18 cellular contexts compared by ENCODE assay signal in the genomic region with DNA sequence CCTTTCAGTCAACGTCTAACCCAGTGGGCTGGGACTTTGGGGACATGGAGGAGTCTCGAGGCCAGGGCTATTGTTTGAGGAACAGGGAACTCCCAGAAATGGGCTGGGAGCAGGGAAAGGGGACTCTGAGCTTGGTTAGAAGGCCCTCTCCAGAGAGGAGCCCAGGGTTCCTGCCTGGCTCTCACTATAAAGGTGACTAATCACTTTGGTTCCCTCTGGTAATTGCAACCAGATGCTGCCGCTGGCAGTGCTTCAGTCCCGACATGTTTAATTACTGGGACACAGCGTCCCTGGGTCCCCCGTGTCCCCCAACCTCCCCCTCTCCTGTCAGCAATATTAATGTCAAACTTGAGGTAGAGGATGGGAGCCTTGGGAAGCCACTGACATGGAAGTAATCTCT. TPM values are rescaled to one million over a fixed set of nuclear protein-coding genes. Genes with fewer than 3 reads are reported as not detected.
DNase-seq lines count a peak whose midpoint lies in the region; ATAC-seq lines count a peak whose summit lies in the region.
"Had no signal": no experiment of that assay in that cellular context is flagged by ENCODE, and none has a peak within 500 bp of the region (broad histone marks: within the 10 kb centered on the region; RNA-seq: fewer than 3 reads in every experiment).

No MANE protein-coding gene starts in this region.

- peaks cover 17% of the 10 kb centered on the region for H3K27me3 Mint-ChIP-seq in activated T-cell treated with anti-CD3 and anti-CD28 coated beads, Interleukin-2, amount 50 U/mL, for 4 hours (ENCODE audit: low read depth)

- DNase-seq in AG20443 (ENCODE audit: low spot score), result peak; percentile 87
- DNase-seq in HT1080 (ENCODE audit: low read depth), result peak; percentile 53
- peak; percentile 54 for DNase-seq in amniotic stem cell (lab: John Stamatoyannopoulos, UW)
- DNase-seq in islet precursor cell, result peak; percentile 66
- no peak for DNase-seq in activated T-cell treated with anti-CD3 and anti-CD28 coated beads, Interleukin-2, amount 50 U/mL, for 4 hours
- DNase-seq in activated CD4-positive, alpha-beta T cell treated with anti-CD3 and anti-CD28 coated beads for 4 hours, result no peak
- DNase-seq: activated CD8-positive, alpha-beta T cell treated with anti-CD3 and anti-CD28 coated beads, Interleukin-2, amount 10 ng/mL, durations not matched to agents 7 days and 5 days; activated naive CD4-positive, alpha-beta T cell; caudate nucleus; CD4-positive, CD25-positive, alpha-beta regulatory T cell; NCI-H1436; NCI-H524; stimulated activated naive CD4-positive, alpha-beta T cell treated with Interleukin-2 at 50 U/mL for 16 hours had no signal

- ATAC-seq in HG02938 (IDR thresholded peaks at IDR 0.05; ENCODE audit: unreplicated experiment) (no peak), HG02981 (IDR thresholded peaks at IDR 0.05; ENCODE audit: unreplicated experiment) (no peak)
- ATAC-seq in activated T-cell treated with anti-CD3 and anti-CD28 coated beads, Interleukin-2, amount 50 U/mL, for 4 hours, result no peak
- ATAC-seq: activated CD8-positive, alpha-beta T cell treated with anti-CD3 and anti-CD28 coated beads, Interleukin-2, amount 10 ng/mL, durations not matched to agents 7 days and 5 days; Right ventricle myocardium inferior had no signal

- H3K4me3 Mint-ChIP-seq in activated T-cell treated with anti-CD3 and anti-CD28 coated beads, Interleukin-2, amount 50 U/mL, for 4 hours, result no peak overlapping the region
- H3K4me3 Mint-ChIP-seq: activated CD8-positive, alpha-beta T cell treated with anti-CD3 and anti-CD28 coated beads, Interleukin-2, amount 10 ng/mL, durations not matched to agents 7 days and 5 days; CD4-positive, CD25-positive, alpha-beta regulatory T cell; nephron had no signal

- H3K36me3 Mint-ChIP-seq in activated T-cell treated with anti-CD3 and anti-CD28 coated beads, Interleukin-2, amount 50 U/mL, for 4 hours (ENCODE audit: insufficient read depth), result no peaks in the 10 kb centered on the region
- H3K36me3 Mint-ChIP-seq: CD4-positive, CD25-positive, alpha-beta regulatory T cell had no signal

- no peaks in the 10 kb centered on the region for H3K9me3 Mint-ChIP-seq in activated T-cell treated with anti-CD3 and anti-CD28 coated beads, Interleukin-2, amount 50 U/mL, for 4 hours
- H3K9me3 Mint-ChIP-seq: CD4-positive, CD25-positive, alpha-beta regulatory T cell; nephron had no signal

- peaks cover 4% of the 10 kb centered on the region for H3K4me1 Mint-ChIP-seq in activated T-cell treated with anti-CD3 and anti-CD28 coated beads, Interleukin-2, amount 50 U/mL, for 4 hours (ENCODE audit: low read depth)

RNA-seq across cellular contexts. Expression of a gene that starts 5.0 kb away (rescaled TPM):
- 0.10 TPM in 2 replicates for total RNA-seq in HT1080 (2014; rRNA removed; shearing (Covaris generic))
- polyA plus RNA-seq in HT1080 (2015; cell fraction: cytosol; rRNA removed), result 0.29 and 0.41 TPM in 2 replicates
- polyA plus RNA-seq in HT1080 (2015; cell fraction: nucleus; rRNA removed), result 0.17 and 0.55 TPM in 2 replicates
- not detected for total RNA-seq in activated T-cell treated with anti-CD3 and anti-CD28 coated beads, Interleukin-2, amount 50 U/mL, for 4 hours
- total RNA-seq: activated CD8-positive, alpha-beta T cell treated with anti-CD3 and anti-CD28 coated beads, Interleukin-2, amount 10 ng/mL, durations not matched to agents 7 days and 5 days; CD4-positive, CD25-positive, alpha-beta regulatory T cell; liver had no signal
- polyA plus RNA-seq: CD4-positive, CD25-positive, alpha-beta regulatory T cell; liver had no signal

RNA-seq across cellular contexts. Expression of a gene that starts 12.4 kb away (rescaled TPM):
- 45.9 and 51.7 TPM in 2 replicates for total RNA-seq in HT1080 (2014; rRNA removed; shearing (Covaris generic))
- polyA plus RNA-seq in HT1080 (2015; cell fraction: cytosol; rRNA removed), result 13.9 and 18.0 TPM in 2 replicates
- 46.5 and 55.7 TPM in 2 replicates for polyA plus RNA-seq in HT1080 (2015; cell fraction: nucleus; rRNA removed)
- total RNA-seq in activated T-cell treated with anti-CD3 and anti-CD28 coated beads, Interleukin-2, amount 50 U/mL, for 4 hours, result 10 to 100 TPM; 27.7 to 31.9 (median 30.9) TPM

RNA-seq across cellular contexts. Expression of a gene that starts 31.2 kb away (rescaled TPM):
- total RNA-seq in HT1080 (2014; rRNA removed; shearing (Covaris generic)), result 55.7 and 58.1 TPM in 2 replicates
- polyA plus RNA-seq in HT1080 (2015; cell fraction: cytosol; rRNA removed), result 45.1 and 49.3 TPM in 2 replicates
- polyA plus RNA-seq in HT1080 (2015; cell fraction: nucleus; rRNA removed), result 123 and 145 TPM in 2 replicates
- 10 to 100 TPM; 58.1 to 61.7 (median 58.5) TPM for total RNA-seq in activated T-cell treated with anti-CD3 and anti-CD28 coated beads, Interleukin-2, amount 50 U/mL, for 4 hours

Comparison
In these comparisons a context has a peak if more than half of its experiments do, and no peak if none do; other contexts are left out.
1. DNase-seq: peak in AG20443 (single experiment), HT1080 (single experiment), amniotic stem cell (single experiment) and islet precursor cell (single experiment); none in activated T-cell treated with anti-CD3 and anti-CD28 coated beads, Interleukin-2, amount 50 U/mL, for 4 hours (single experiment) and activated CD4-positive, alpha-beta T cell treated with anti-CD3 and anti-CD28 coated beads for 4 hours (0 of 2).